ENCODE assay signal across 17 cellular contexts in the genomic region with DNA sequence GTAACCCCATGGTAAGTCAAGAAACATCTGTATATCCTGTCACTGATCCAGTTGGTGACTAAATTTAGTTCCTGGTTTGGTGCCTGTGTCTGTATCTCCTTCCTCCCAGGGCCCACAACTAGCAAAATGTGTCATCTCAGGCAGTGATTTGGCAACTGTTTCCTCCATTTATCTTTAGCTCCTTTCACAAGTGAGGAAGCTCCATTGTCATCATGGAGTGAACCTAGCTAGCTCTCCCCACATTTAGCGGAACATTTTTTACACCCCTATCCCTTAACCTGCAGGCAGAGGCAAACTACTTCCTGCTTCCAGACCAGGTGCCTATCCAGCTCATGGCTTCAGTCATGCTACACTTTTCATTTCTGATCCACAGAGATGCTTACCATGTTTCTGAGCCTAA.
DNase-seq lines count a peak whose midpoint lies in the region; ATAC-seq and TF ChIP-seq lines count a peak whose summit lies in the region.
"Had no signal": no experiment of that assay in that cellular context is flagged by ENCODE, and none has a peak within 500 bp of the region (broad histone marks: within the 10 kb centered on the region; RNA-seq: fewer than 3 reads in every experiment).

No MANE protein-coding gene starts in this region.

- no peak for TF ChIP-seq POLR2A in spleen (IDR thresholded peaks at IDR 0.05)

- no peaks in the 10 kb centered on the region for H3K36me3 ChIP-seq in right atrium auricular region
- H3K36me3 ChIP-seq in spleen, result no peaks in the 10 kb centered on the region
- H3K36me3 ChIP-seq: HAP-1 had no signal

- H3K27me3 ChIP-seq in right atrium auricular region (no peaks in the 10 kb centered on the region), spleen (replicated peaks in 1 of 7) (no peaks in the 10 kb centered on the region)
- H3K27me3 ChIP-seq: hepatocyte had no signal

- ATAC-seq in Right ventricle myocardium superior (ENCODE audit: poor library complexity) (peak; percentile 66), HG02938 (IDR thresholded peaks at IDR 0.05; ENCODE audit: unreplicated experiment) (no peak), GM21390 (IDR thresholded peaks at IDR 0.05; ENCODE audit: unreplicated experiment) (no peak)
- ATAC-seq: PC-3 had no signal

- no peak overlapping the region for H3K4me3 ChIP-seq in right atrium auricular region
- H3K4me3 ChIP-seq in spleen, result no peak overlapping the region
- H3K4me3 ChIP-seq: HAP-1, hepatocyte had no signal

- TF ChIP-seq CTCF in right atrium auricular region (IDR thresholded peaks at IDR 0.05) (no peak), spleen (IDR thresholded peaks at IDR 0.05 in 8 of 11, conservative IDR thresholded peaks at IDR 0.05 in 3 of 11) (no peak)

- H3K4me1 ChIP-seq in right atrium auricular region (peaks cover 0 to 3% of the 10 kb centered on the region in 2 donors), spleen (peaks cover 0 to 49% (median 17%) of the 10 kb centered on the region in 6 donors)
- H3K4me1 ChIP-seq: HAP-1 had no signal

- DNase-seq in Right ventricle myocardium superior (no peak), right atrium auricular region (ENCODE audit: low spot score) (no peak), SIG-M5 treated with dmso at 0.1 percent for 504 hours (lab: John Stamatoyannopoulos, UW; ENCODE audit: unreplicated experiment) (peak; percentile 94), globus pallidus (ENCODE audit: low spot score) (peak; percentile 72), spleen (no peak), NCI-H526 treated with DMSO at 0.1 percent for 48 hours (lab: John Stamatoyannopoulos, UW) (no peak)
- DNase-seq: activated CD4-positive, CD25-positive, alpha-beta regulatory T cell treated with anti-CD3 and anti-CD28 coated beads, Interleukin-2, amount 50 U/mL, for 72 hours; activated T-cell treated with anti-CD3 and anti-CD28 coated beads for 4 hours; NCI-H1436 treated with DMSO at 0.1 percent for 48 hours; NCI-H345; PC-3; SW 1271 had no signal

- intact Hi-C loops in Right ventricle myocardium superior (cut with DNase I), result no loop called here
- intact Hi-C loops in spleen (cut with DNase I; ENCODE audit: low total_unique reads), result no loop called here

- H3K9me3 ChIP-seq in right atrium auricular region (no peaks in the 10 kb centered on the region), spleen (peaks cover 3 to 15% (median 12%) of the 10 kb centered on the region in 8 donors)

- WGBS in spleen, 5 donors, result 28 to 59% (median 39%) methylated on average over 1 of the region's 1 CpG

- H3K27ac ChIP-seq in right atrium auricular region (no peak overlapping the region), spleen (peak overlapping the region in 5 of 8 donors; percentile 3 to 71 (median 54))
- H3K27ac ChIP-seq: epithelial cell of prostate, hepatocyte had no signal

Comparison
In these comparisons a context has a peak if more than half of its experiments do, and no peak if none do; other contexts are left out.
1. DNase-seq: peak in SIG-M5 treated with dmso at 0.1 percent for 504 hours (single experiment) and globus pallidus (single experiment); none in Right ventricle myocardium superior (single experiment), right atrium auricular region (single experiment), spleen (single experiment) and NCI-H526 treated with DMSO at 0.1 percent for 48 hours (single experiment).
2. H3K27ac ChIP-seq: peak in spleen (5 of 8); none in right atrium auricular region (0 of 2).